ENCODE assay signal across 21 cellular contexts in the genomic region with DNA sequence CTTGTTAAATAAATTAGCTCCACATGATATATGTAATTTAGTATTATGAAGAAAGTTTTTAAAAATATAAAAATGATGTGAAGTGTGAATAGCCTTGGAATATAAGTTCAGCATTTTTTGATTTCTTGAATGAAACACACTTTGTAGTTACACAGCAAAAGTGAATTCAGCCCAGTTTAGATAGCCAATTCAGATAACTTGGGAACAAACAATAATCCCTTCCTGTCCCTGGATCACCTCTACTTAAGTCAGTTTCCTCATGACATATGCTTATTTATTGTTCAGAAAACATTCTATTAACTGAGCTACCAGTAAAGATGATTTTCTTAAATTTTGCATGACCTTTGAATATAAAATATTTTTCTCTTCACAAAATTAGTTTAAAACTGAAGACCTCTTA.
"Had no signal": no experiment of that assay in that cellular context is flagged by ENCODE, and none has a peak within 500 bp of the region (broad histone marks: within the 10 kb centered on the region; RNA-seq: fewer than 3 reads in every experiment).

No MANE protein-coding gene starts in this region.

- FAIRE-seq: HTR-8/SVneo, RCC 7860 had no signal

- DNase-seq: KBM-7, MM.1S, NCI-H1092 treated with DMSO at 0.1 percent for 48 hours, NCI-H1436, NCI-H1694, NCI-H187 treated with DMSO at 0.1 percent for 48 hours, NCI-H2081, NCI-H2107, NCI-H226, NCI-H446, NCI-H510A, NCI-H524 treated with DMSO at 0.1 percent for 48 hours, NCI-H69, NCI-H774, RPMI8226, SHP77, SK-N-SH, SW 1271 had no signal

- H3K9ac ChIP-seq: SK-N-SH had no signal

- H3K27ac ChIP-seq: HL-60 had no signal

- H3K9me3 ChIP-seq: SK-N-SH had no signal

- H3K4me2 ChIP-seq: SK-N-SH had no signal
